ENCODE assay signal across 19 cellular contexts in the genomic region with DNA sequence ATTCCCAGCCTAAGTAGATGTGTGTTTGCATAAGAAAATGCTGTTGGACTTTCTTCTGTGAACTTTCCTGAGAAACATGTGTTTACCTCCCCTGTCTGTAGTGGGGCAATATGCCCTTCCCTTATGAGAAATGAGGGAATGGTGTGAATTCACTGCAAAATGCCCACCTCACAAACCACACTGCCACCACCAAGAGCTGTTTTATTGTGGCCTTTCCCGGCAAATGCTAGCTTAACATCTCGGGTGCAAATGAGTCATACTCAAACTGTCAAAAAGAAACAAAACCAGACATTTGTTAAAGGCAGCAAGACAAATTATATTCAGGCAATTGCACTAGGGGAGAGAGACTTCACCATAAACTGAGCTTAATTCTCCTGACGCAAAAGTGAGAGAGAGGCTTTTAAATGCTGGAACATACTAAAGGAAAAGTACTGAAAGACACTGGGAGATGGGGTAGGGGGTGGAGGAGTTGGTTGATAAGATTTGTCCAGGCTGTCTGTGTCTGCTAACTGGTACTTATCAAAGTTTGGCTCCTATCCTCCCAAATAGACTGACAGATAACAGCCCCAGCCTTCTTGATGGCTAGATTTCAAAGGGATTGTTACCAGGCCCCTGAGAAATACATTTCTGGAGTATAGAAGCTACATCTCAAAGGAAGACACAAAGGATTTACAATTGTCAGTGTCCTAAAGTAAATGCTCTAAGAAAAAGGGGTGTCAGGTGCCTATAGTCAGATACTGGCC.
"Had no signal": no experiment of that assay in that cellular context is flagged by ENCODE, and none has a peak within 500 bp of the region (broad histone marks: within the 10 kb centered on the region; RNA-seq: fewer than 3 reads in every experiment).

No MANE protein-coding gene starts in this region.

- H3K9me3 Mint-ChIP-seq: neural progenitor cell had no signal

- H3K4me1 Mint-ChIP-seq: activated CD4-positive, alpha-beta T cell treated with anti-CD3 and anti-CD28 coated beads, Interleukin-2, amount 10 ng/mL, durations not matched to agents 7 days and 5 days; activated naive CD4-positive, alpha-beta T cell treated with anti-CD3 and anti-CD28 coated beads, Interleukin-2, amount 50 U/mL, for 24 hours; memory B cell; neural progenitor cell; WTC11 had no signal

- H2AFZ ChIP-seq: neural progenitor cell, parathyroid adenoma had no signal

- H3K27me3 Mint-ChIP-seq: activated CD4-positive, alpha-beta T cell treated with anti-CD3 and anti-CD28 coated beads, Interleukin-2, amount 10 ng/mL, durations not matched to agents 7 days and 5 days had no signal

- H3K27ac ChIP-seq: brain microvascular endothelial cell, foreskin keratinocyte, left lung, neural progenitor cell, parathyroid adenoma, stomach, thoracic aorta had no signal

- H3K36me3 Mint-ChIP-seq: activated naive CD4-positive, alpha-beta T cell treated with anti-CD3 and anti-CD28 coated beads, Interleukin-2, amount 50 U/mL, for 24 hours; memory B cell; neural progenitor cell had no signal

- FAIRE-seq: endometrium, islet of Langerhans had no signal

- H3K4me1 ChIP-seq: heart left ventricle, left lung, neural progenitor cell, parathyroid adenoma, stomach had no signal

- H3K27me3 ChIP-seq: brain microvascular endothelial cell, foreskin keratinocyte, heart left ventricle, left lung, neural progenitor cell, stomach had no signal

- H3K9me3 ChIP-seq: thoracic aorta had no signal

- H3K9ac ChIP-seq: neural progenitor cell, parathyroid adenoma had no signal

- H3K4me2 ChIP-seq: neural progenitor cell had no signal

- H3K79me2 ChIP-seq: parathyroid adenoma had no signal

- H3K27ac Mint-ChIP-seq: activated CD4-positive, alpha-beta T cell treated with anti-CD3 and anti-CD28 coated beads, Interleukin-2, amount 10 ng/mL, durations not matched to agents 7 days and 5 days; activated naive CD4-positive, alpha-beta T cell treated with anti-CD3 and anti-CD28 coated beads, Interleukin-2, amount 50 U/mL, for 24 hours; memory B cell; neural progenitor cell; WTC11 had no signal

- DNase-seq: activated CD4-positive, alpha-beta T cell treated with anti-CD3 and anti-CD28 coated beads, Interleukin-2, amount 10 ng/mL, durations not matched to agents 7 days and 5 days; activated effector memory CD4-positive, alpha-beta T cell treated with Interleukin-2 at 50 U/mL for 16 hours; activated T-cell treated with anti-CD3 and anti-CD28 coated beads, Interleukin-2, amount 50 U/mL, for 1 hour; amniotic stem cell; brain microvascular endothelial cell; foreskin keratinocyte; heart left ventricle; left lung; retina; stimulated activated CD4-positive, alpha-beta T cell treated with anti-CD3 and anti-CD28 coated beads, Interleukin-4, amount 100 ng/mL, for 4 hours; stomach had no signal

- H3K36me3 ChIP-seq: brain microvascular endothelial cell, heart left ventricle, left lung, neural progenitor cell, stomach, thoracic aorta had no signal

- H3K4me3 Mint-ChIP-seq: activated CD4-positive, alpha-beta T cell treated with anti-CD3 and anti-CD28 coated beads, Interleukin-2, amount 10 ng/mL, durations not matched to agents 7 days and 5 days; activated naive CD4-positive, alpha-beta T cell treated with anti-CD3 and anti-CD28 coated beads, Interleukin-2, amount 50 U/mL, for 24 hours; memory B cell; neural progenitor cell; WTC11 had no signal

- H3K4me3 ChIP-seq: heart left ventricle, left lung, neural progenitor cell, stomach, thoracic aorta had no signal
